Comparison of ENCODE assay signal across 24 cellular contexts in the genomic region with DNA sequence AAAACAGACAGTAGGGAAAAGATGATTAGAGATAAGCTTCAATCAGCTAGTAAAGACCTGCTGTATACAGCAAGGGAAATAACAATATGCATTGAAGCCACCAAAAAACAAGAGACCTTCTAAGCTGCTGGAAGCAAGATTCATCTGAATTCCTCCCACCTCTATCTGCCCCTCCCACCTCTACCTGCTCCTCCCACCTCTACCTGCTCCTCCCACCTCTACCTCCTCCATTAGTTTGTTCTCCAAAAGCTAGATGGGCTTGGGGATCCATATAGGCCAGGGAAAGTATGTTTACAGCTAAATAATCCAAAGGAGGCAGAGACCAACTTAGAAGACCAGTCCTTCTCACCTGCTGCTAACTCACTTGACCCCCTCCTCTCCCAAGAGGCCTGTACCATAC.
"Had no signal": no experiment of that assay in that cellular context is flagged by ENCODE, and none has a peak within 500 bp of the region (broad histone marks: within the 10 kb centered on the region; RNA-seq: fewer than 3 reads in every experiment).

No MANE protein-coding gene starts in this region.

- H3K4me3 ChIP-seq: cardiac muscle cell, SK-N-MC had no signal

- ATAC-seq: activated T-cell treated with anti-CD3 and anti-CD28 coated beads, Interleukin-2, amount 50 U/mL, for 72 hours; T-cell had no signal

- H3K36me3 Mint-ChIP-seq: activated naive CD4-positive, alpha-beta T cell treated with anti-CD3 and anti-CD28 coated beads, Interleukin-2, amount 10 ng/mL, durations not matched to agents 7 days and 5 days; activated naive CD8-positive, alpha-beta T cell treated with anti-CD3 and anti-CD28 coated beads for 36 hours; T-cell had no signal

- H3K36me3 ChIP-seq: brain microvascular endothelial cell, cardiac muscle cell had no signal

- H3K27ac ChIP-seq: brain microvascular endothelial cell, cardiac muscle cell, SK-N-MC had no signal

- H3K9me3 Mint-ChIP-seq: activated CD4-positive, alpha-beta memory T cell treated with anti-CD3 and anti-CD28 coated beads, Interleukin-2, amount 10 ng/mL, durations not matched to agents 7 days and 5 days; activated naive CD4-positive, alpha-beta T cell treated with anti-CD3 and anti-CD28 coated beads, Interleukin-2, amount 10 ng/mL, durations not matched to agents 7 days and 5 days; activated naive CD8-positive, alpha-beta T cell treated with anti-CD3 and anti-CD28 coated beads for 36 hours; activated T-cell treated with anti-CD3 and anti-CD28 coated beads, Interleukin-2, amount 50 U/mL, for 72 hours; activated T-helper 2 cell treated with anti-CD3 and anti-CD28 coated beads, Interferon-gamma antibody, Interleukin-2, Interleukin-4, amounts not matched to agents 10 μg/mL and 5 μg/mL and 100 μg/mL, durations not matched to agents 14 hours and 24 hours and 36 hours; T-cell had no signal

- H3K27me3 ChIP-seq: brain microvascular endothelial cell, cardiac muscle cell had no signal

- DNase-seq: activated CD4-positive, alpha-beta memory T cell treated with anti-CD3 and anti-CD28 coated beads, Interleukin-2, amount 10 ng/mL, durations not matched to agents 7 days and 5 days; activated CD4-positive, alpha-beta T cell treated with anti-CD3 and anti-CD28 coated beads, Interleukin-2, amount 50 U/mL, for 1 hour; activated CD4-positive, CD25-positive, alpha-beta regulatory T cell; activated gamma-delta T cell treated with Interleukin-2 at 50 U/mL for 16 hours; activated naive CD4-positive, alpha-beta T cell treated with anti-CD3 and anti-CD28 coated beads, Interleukin-2, amount 10 ng/mL, durations not matched to agents 7 days and 5 days; activated naive CD8-positive, alpha-beta T cell treated with anti-CD3 and anti-CD28 coated beads for 36 hours; activated T-cell treated with anti-CD3 and anti-CD28 coated beads for 4 hours; activated T-cell treated with anti-CD3 and anti-CD28 coated beads, Interleukin-2, amount 50 U/mL, for 72 hours; brain microvascular endothelial cell; NCI-H1105 treated with DMSO at 0.1 percent for 48 hours; NCI-H1436 treated with DMSO at 0.1 percent for 48 hours; NCI-H187 treated with DMSO at 0.1 percent for 48 hours; NCI-H2171; NCI-H2227 treated with DMSO at 0.1 percent for 48 hours; NCI-H446 treated with DMSO at 0.1 percent for 48 hours; NCI-H524 treated with DMSO at 0.1 percent for 48 hours; NCI-H774; T-cell; T-helper 2 cell; T1000 had no signal

- FAIRE-seq: TTC549 had no signal

- H3K4me3 Mint-ChIP-seq: activated CD4-positive, alpha-beta memory T cell treated with anti-CD3 and anti-CD28 coated beads, Interleukin-2, amount 10 ng/mL, durations not matched to agents 7 days and 5 days; activated naive CD4-positive, alpha-beta T cell treated with anti-CD3 and anti-CD28 coated beads, Interleukin-2, amount 10 ng/mL, durations not matched to agents 7 days and 5 days; activated naive CD8-positive, alpha-beta T cell treated with anti-CD3 and anti-CD28 coated beads for 36 hours; activated T-cell treated with anti-CD3 and anti-CD28 coated beads, Interleukin-2, amount 50 U/mL, for 72 hours; T-cell had no signal

- H3K27ac Mint-ChIP-seq: activated CD4-positive, alpha-beta memory T cell treated with anti-CD3 and anti-CD28 coated beads, Interleukin-2, amount 10 ng/mL, durations not matched to agents 7 days and 5 days; activated naive CD4-positive, alpha-beta T cell treated with anti-CD3 and anti-CD28 coated beads, Interleukin-2, amount 10 ng/mL, durations not matched to agents 7 days and 5 days; activated naive CD8-positive, alpha-beta T cell treated with anti-CD3 and anti-CD28 coated beads for 36 hours; activated T-cell treated with anti-CD3 and anti-CD28 coated beads, Interleukin-2, amount 50 U/mL, for 72 hours; activated T-helper 2 cell treated with anti-CD3 and anti-CD28 coated beads, Interferon-gamma antibody, Interleukin-2, Interleukin-4, amounts not matched to agents 10 μg/mL and 5 μg/mL and 100 μg/mL, durations not matched to agents 14 hours and 24 hours and 36 hours; T-cell had no signal
